Comparison of ENCODE assay signal across 29 cellular contexts in the genomic region with DNA sequence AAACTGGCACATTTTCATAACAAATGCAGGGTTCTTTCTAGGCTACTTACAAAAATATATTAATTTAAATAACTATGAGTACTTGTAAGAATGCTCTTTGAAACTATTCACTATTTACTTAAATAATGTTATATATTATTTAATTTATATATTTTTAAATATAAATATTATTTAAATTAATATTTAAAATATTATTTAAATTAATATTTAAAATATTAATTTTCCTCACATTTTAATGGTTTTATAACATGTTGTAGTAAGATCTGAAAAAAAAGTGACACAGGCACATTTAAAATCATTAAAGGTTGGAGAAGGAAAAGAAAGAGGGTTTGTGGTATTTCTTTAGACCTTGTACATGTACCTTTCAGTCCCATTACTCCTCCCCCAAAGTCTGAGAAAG. TPM values are rescaled to one million over a fixed set of nuclear protein-coding genes. Genes with fewer than 3 reads are reported as not detected.
"Had no signal": no experiment of that assay in that cellular context is flagged by ENCODE, and none has a peak within 500 bp of the region (broad histone marks: within the 10 kb centered on the region; RNA-seq: fewer than 3 reads in every experiment).

No MANE protein-coding gene starts in this region.

- H3K27ac ChIP-seq: ascending aorta, breast epithelium, cardiac muscle cell, coronary artery, dorsolateral prefrontal cortex, epithelial cell of prostate, gastrocnemius medialis, heart left ventricle had no signal

- H3K4me3 ChIP-seq: ascending aorta, breast epithelium, cardiac muscle cell, coronary artery, dorsolateral prefrontal cortex, gastrocnemius medialis, heart left ventricle had no signal

- H3K27me3 ChIP-seq: ascending aorta, breast epithelium, cardiac muscle cell, dorsolateral prefrontal cortex, gastrocnemius medialis, heart left ventricle had no signal

- H3K36me3 ChIP-seq: breast epithelium had no signal

- H3K9me3 ChIP-seq: gastrocnemius medialis had no signal

- DNase-seq: activated CD4-positive, alpha-beta memory T cell treated with anti-CD3 and anti-CD28 coated beads, Interleukin-2, amount 10 ng/mL, durations not matched to agents 7 days and 5 days; activated CD4-positive, alpha-beta T cell treated with anti-CD3 and anti-CD28 coated beads for 1 hour; activated CD4-positive, alpha-beta T cell treated with anti-CD3 and anti-CD28 coated beads for 4 hours; activated CD4-positive, alpha-beta T cell treated with anti-CD3 and anti-CD28 coated beads, Interleukin-2, amount 10 ng/mL, durations not matched to agents 7 days and 5 days; activated CD4-positive, alpha-beta T cell treated with anti-CD3 and anti-CD28 coated beads, Interleukin-2, amount 50 U/mL, for 4 hours; activated CD8-positive, alpha-beta memory T cell treated with anti-CD3 and anti-CD28 coated beads, Interleukin-2, amount 50 U/mL, for 48 hours; activated gamma-delta T cell; activated naive CD4-positive, alpha-beta T cell; activated naive CD4-positive, alpha-beta T cell treated with anti-CD3 and anti-CD28 coated beads, Interleukin-2, amount 10 ng/mL, durations not matched to agents 7 days and 5 days; activated naive CD8-positive, alpha-beta T cell treated with anti-CD3 and anti-CD28 coated beads, Interleukin-2, amount 10 ng/mL, durations not matched to agents 7 days and 5 days; activated T-cell treated with anti-CD3 and anti-CD28 coated beads for 4 hours; activated T-cell treated with anti-CD3 and anti-CD28 coated beads, Interleukin-2, amount 50 U/mL, for 24 hours; activated T-cell treated with anti-CD3 and anti-CD28 coated beads, Interleukin-2, amount 50 U/mL, for 72 hours; central memory CD4-positive, alpha-beta T cell; cerebellar nuclear complex; dorsolateral prefrontal cortex; effector memory CD4-positive, alpha-beta T cell; foreskin fibroblast; gastrocnemius medialis; glutamatergic neuron; heart left ventricle; T-helper 1 cell; T-helper 17 cell; T1000 had no signal

- H3K4me1 ChIP-seq: ascending aorta, breast epithelium, gastrocnemius medialis, heart left ventricle had no signal

RNA-seq across cellular contexts. Expression of a gene that starts 42.3 kb away (rescaled TPM):
- total RNA-seq: activated T-cell treated with anti-CD3 and anti-CD28 coated beads, Interleukin-2, amount 50 U/mL, for 72 hours had no signal
